10 cellular contexts compared by ENCODE assay signal in genomic region chr1:109263234-109263596, GRCh38. TPM values are rescaled to one million over a fixed set of nuclear protein-coding genes. Genes with fewer than 3 reads are reported as not detected.
DNase-seq lines count a peak whose midpoint lies in the region; ATAC-seq, FAIRE-seq and TF ChIP-seq lines count a peak whose summit lies in the region.
"Had no signal": no experiment of that assay in that cellular context is flagged by ENCODE, and none has a peak within 500 bp of the region (broad histone marks: within the 10 kb centered on the region; RNA-seq: fewer than 3 reads in every experiment).

No MANE protein-coding gene starts in this region.

- no peak for FAIRE-seq in GM12878 (lab: Jason Lieb, UNC)
- FAIRE-seq in D721Med (lab: Jason Lieb, UNC) = no peak

- H3K4me3 ChIP-seq in HEK293 (ENCODE audit: low read depth, low read length) (no peak overlapping the region), GM12878 (no peak overlapping the region)
- no peak overlapping the region for H3K4me3 ChIP-seq in naive thymus-derived CD4-positive, alpha-beta T cell (ENCODE audit: low read length)
- H3K4me3 ChIP-seq: body of pancreas had no signal

- H3K4me3 Mint-ChIP-seq in naive thymus-derived CD4-positive, alpha-beta T cell = peak overlapping the region in 1 of 10 donors; percentile 60

- peaks cover 0 to 9% (median 0%) of the 10 kb centered on the region in 7 donors for H3K4me1 Mint-ChIP-seq in naive thymus-derived CD4-positive, alpha-beta T cell

- TF ChIP-seq RAD21 in GM12878 (IDR thresholded peaks at IDR 0.05; ENCODE audit: insufficient read depth, low read depth, low read length) = no peak

- POLR2A ChIA-PET in HEK293 (lab: Yijun Ruan, JAX) (no interaction called here), GM12878 (lab: Charles Lee) (no interaction called here)
- POLR2A ChIA-PET in naive thymus-derived CD4-positive, alpha-beta T cell (lab: Charles Lee) = no interaction called here

- CTCF ChIA-PET in HEK293 (lab: Yijun Ruan, JAX) = interaction anchor here (0.6 to 4.5 kb wide), 14 partner anchors 9 to 327 kb away, joined by 3 to 42 read pairs (median 4); partner anchors contain the start of genes PSRC1, SARS1 and SORT1
- CTCF ChIA-PET in GM12878 (lab: Yijun Ruan, JAX) = interaction anchor here (1.0 to 4.6 kb wide), 7 partner anchors 10 to 269 kb away, joined by 3 to 45 read pairs (median 5); partner anchors contain the start of genes SARS1 and SORT1
- CTCF ChIA-PET in naive thymus-derived CD4-positive, alpha-beta T cell (lab: Charles Lee) = interaction anchor here (0.7 to 1.7 kb wide), 8 partner anchors 17 to 270 kb away, joined by 3 to 4 read pairs (median 3); partner anchors contain the start of genes PSRC1 and SORT1

- H3K4me1 ChIP-seq in HEK293 (ENCODE audit: control insufficient read depth, insufficient read depth, low read length) (no peaks in the 10 kb centered on the region), GM12878 (ENCODE audit: control insufficient read depth, insufficient read depth, low read length) (no peaks in the 10 kb centered on the region)
- no peaks in the 10 kb centered on the region for H3K4me1 ChIP-seq in naive thymus-derived CD4-positive, alpha-beta T cell (ENCODE audit: control insufficient read depth in 2 of 2, insufficient read depth in 2 of 2, low read length in 2 of 2)
- H3K4me1 ChIP-seq: body of pancreas had no signal

- H2AFZ ChIP-seq in GM12878 (ENCODE audit: control insufficient read depth, low read depth, low read length) = no peak overlapping the region

- intact Hi-C loops in GM12878 (cut with micrococcal nuclease; ENCODE audit: unreplicated experiment) = loop anchor here (1.0 kb wide), 2 partner anchors 136 to 269 kb away; no protein-coding TSS in a partner anchor
- intact Hi-C loops in naive thymus-derived CD4-positive, alpha-beta T cell (cut with micrococcal nuclease) = loop anchor here (1.0 to 2.0 kb wide), 6 partner anchors 20 to 434 kb away; partner anchors contain the start of gene PSRC1 (in 1 of the 2)

- H4K20me1 ChIP-seq in GM12878 (ENCODE audit: control insufficient read depth, insufficient read depth) = no peaks in the 10 kb centered on the region

- no peak for TF ChIP-seq EP300 in GM12878 (IDR thresholded peaks at IDR 0.05; ENCODE audit: borderline replicate concordance in 1 of 2, control insufficient read depth in 1 of 2, low read depth in 2 of 2, low read length in 2 of 2)

- H3K4me2 ChIP-seq in GM12878 (ENCODE audit: control insufficient read depth, insufficient read depth) = no peak overlapping the region

- RAD21 ChIA-PET in GM12878 (lab: Charles Lee; ENCODE audit: unreplicated experiment) = interaction anchor here (0.8 to 1.4 kb wide), 2 partner anchors 137 to 268 kb away, joined by 3 to 6 read pairs; no protein-coding TSS in a partner anchor

- no peaks in the 10 kb centered on the region for H3K9me3 Mint-ChIP-seq in naive thymus-derived CD4-positive, alpha-beta T cell

- H3K36me3 Mint-ChIP-seq in naive thymus-derived CD4-positive, alpha-beta T cell = no peaks in the 10 kb centered on the region

- no peak for TF ChIP-seq POLR2A in GM12878 (IDR thresholded peaks at IDR 0.05; ENCODE audit: low read depth, low read length)

- H3K27ac Mint-ChIP-seq in naive thymus-derived CD4-positive, alpha-beta T cell = no peak overlapping the region

- ATAC-seq in GM12878 (peak; percentile 32), GM19035 (IDR thresholded peaks at IDR 0.05; ENCODE audit: unreplicated experiment) (no peak)
- ATAC-seq in naive thymus-derived CD4-positive, alpha-beta T cell = peak; percentile 16

- no TSS peak for BruUV-seq in GM12878 (replicated peaks; lab: Mats Ljungman, UMichigan)

- H3K27ac ChIP-seq in HEK293 (ENCODE audit: extremely low read depth, low read depth, low read length) (no peak overlapping the region), GM12878 (ENCODE audit: control insufficient read depth, insufficient read depth) (no peak overlapping the region)
- H3K27ac ChIP-seq in naive thymus-derived CD4-positive, alpha-beta T cell (ENCODE audit: low read depth, low read length) = no peak overlapping the region
- H3K27ac ChIP-seq: body of pancreas had no signal

- H3K9me3 ChIP-seq in HEK293 (ENCODE audit: control insufficient read depth, insufficient read depth, low read depth, low read length) = no peaks in the 10 kb centered on the region
- H3K9me3 ChIP-seq in GM12878 (replicated peaks; ENCODE audit: control insufficient read depth, insufficient read depth, low read length) = no peaks in the 10 kb centered on the region
- no peaks in the 10 kb centered on the region for H3K9me3 ChIP-seq in naive thymus-derived CD4-positive, alpha-beta T cell (ENCODE audit: control insufficient read depth in 2 of 3, low read length in 3 of 3)
- H3K9me3 ChIP-seq: body of pancreas had no signal

- TF ChIP-seq CTCF in HEK293 (tag by site-specific recombination; IDR thresholded peaks at IDR 0.05) = no peak
- no peak for TF ChIP-seq CTCF in GM12878 (IDR thresholded peaks at IDR 0.05 in 2 of 3, conservative IDR thresholded peaks at IDR 0.05 in 1 of 3; ENCODE audit: control insufficient read depth in 2 of 3, extremely low read depth in 1 of 3, insufficient read depth in 1 of 3, low read depth in 3 of 3, low read length in 3 of 3)
- TF ChIP-seq CTCF in D721Med (IDR thresholded peaks at IDR 0.05; ENCODE audit: insufficient read depth, missing control alignments) = no peak

- SMC1A ChIA-PET in GM12878 (lab: Charles Lee; ENCODE audit: uncharacterized antibody, unreplicated experiment) = interaction anchor here (0.9 kb wide), 1 partner anchor 285 kb away, joined by 3 read pairs; the partner anchor contains the start of gene GNAI3

- H3K36me3 ChIP-seq in HEK293 (ENCODE audit: control insufficient read depth in 2 of 2, insufficient read depth in 1 of 2, low read length in 2 of 2) = peaks cover 0 to 91% of the 10 kb centered on the region in 2 experiments; a peak in 1 of 3 replicates
- no peaks in the 10 kb centered on the region for H3K36me3 ChIP-seq in GM12878 (ENCODE audit: control insufficient read depth in 2 of 2, insufficient read depth in 2 of 2, low read length in 1 of 2)
- peaks cover 0 to 4% (median 0%) of the 10 kb centered on the region in 3 experiments for H3K36me3 ChIP-seq in naive thymus-derived CD4-positive, alpha-beta T cell (ENCODE audit: control insufficient read depth in 2 of 3, insufficient read depth in 3 of 3, low read length in 3 of 3)

- in situ Hi-C loops in GM12878 (cut with MboI) = loop anchor here (5.0 kb wide), 2 partner anchors 139 to 269 kb away; no protein-coding TSS in a partner anchor

- WGBS in GM12878 (ENCODE audit: insufficient coverage, insufficient replicate concordance, low lambda C conversion rate, missing lambda C conversion rate) = 53% methylated on average over 12 of the region's 12 CpGs

- H3K27me3 ChIP-seq in GM12878 (replicated peaks in 1 of 2; ENCODE audit: control insufficient read depth in 2 of 2, insufficient read depth in 2 of 2, low read length in 1 of 2) = no peaks in the 10 kb centered on the region
- H3K27me3 ChIP-seq in naive thymus-derived CD4-positive, alpha-beta T cell (ENCODE audit: control insufficient read depth in 2 of 2, insufficient read depth in 2 of 2, low read length in 2 of 2) = no peaks in the 10 kb centered on the region
- H3K27me3 ChIP-seq: body of pancreas had no signal

- DNase-seq in DMS153 (lab: John Stamatoyannopoulos, UW) (peak; percentile 93), GM12878 (ENCODE audit: low read depth, low spot score) (no peak), RPMI8226 (no peak), mesenteric fat pad (ENCODE audit: low spot score) (no peak), D721Med (ENCODE audit: insufficient read length, low spot score) (no peak)
- DNase-seq in naive thymus-derived CD4-positive, alpha-beta T cell = no peak
- DNase-seq: DMS79 treated with DMSO at 0.1 percent for 48 hours had no signal

- no peaks in the 10 kb centered on the region for H3K27me3 Mint-ChIP-seq in naive thymus-derived CD4-positive, alpha-beta T cell

- H3K79me2 ChIP-seq in GM12878 (ENCODE audit: control insufficient read depth, insufficient read depth, low read length) = no peaks in the 10 kb centered on the region

- no peak overlapping the region for H3K9ac ChIP-seq in GM12878 (ENCODE audit: control insufficient read depth, insufficient read depth, low read length)

RNA-seq across cellular contexts. Expression of gene CELSR2, which starts 13.9 kb away (rescaled TPM):
- total RNA-seq in GM12878 (2013; cell fraction: nucleolus; rRNA removed) = 0.27 TPM in 2 replicates
- under 0.01 TPM in 1 of 2 replicates, not detected in the other for total RNA-seq in GM12878 (2014; rRNA removed)
- total RNA-seq in GM12878 (2014; rRNA removed; fragmentation: Illumina TruSeq; extraction: Trizol) = 0.04 and 0.14 TPM in 2 replicates
- 0.15 and 0.19 TPM in 2 replicates for total RNA-seq in GM12878 (2021)
- 0.13 TPM for polyA plus RNA-seq in GM12878 (2011; ENCODE audit: low read depth)
- 0.03 and 0.07 TPM in 2 replicates for polyA plus RNA-seq in GM12878 (2011; rRNA removed)
- 0.09 and 0.10 TPM in 2 replicates for polyA plus RNA-seq in GM12878 (2011; cell fraction: cytosol; rRNA removed)
- 0.78 TPM in 2 replicates for polyA plus RNA-seq in GM12878 (2011; cell fraction: nucleus; rRNA removed)
- 0.31 and 0.45 TPM in 2 replicates for polyA plus RNA-seq in GM12878 (2012)
- 0.02 and 0.10 TPM in 2 replicates for polyA plus RNA-seq in GM12878 (2014; fragmentation: Illumina TruSeq; extraction: Trizol)
- not detected for polyA plus RNA-seq in GM12878 (2014; fragmentation: Nextera tagmentation; extraction: Ambion mirVana)
- 0.01 and 0.19 TPM in 2 replicates for polyA plus RNA-seq in GM12878 (2014; rRNA removed)
- polyA plus RNA-seq in GM12878 (2016; fragmentation: Nextera tagmentation; extraction: Ambion mirVana) = under 1 TPM; 0.03 to 0.04 TPM
- polyA minus RNA-seq in GM12878 (2011; rRNA and poly(A)+ RNA removed) = 0.62 and 2.3 TPM in 2 replicates
- polyA minus RNA-seq in GM12878 (2011; cell fraction: cytosol; rRNA and poly(A)+ RNA removed) = 0.21 and 0.27 TPM in 2 replicates
- polyA minus RNA-seq in GM12878 (2011; cell fraction: nucleus; rRNA and poly(A)+ RNA removed) = 0.48 and 0.86 TPM in 2 replicates
- 1 to 10 TPM; 3.0 to 6.4 (median 3.2) TPM for total RNA-seq in naive thymus-derived CD4-positive, alpha-beta T cell
- polyA plus RNA-seq in naive thymus-derived CD4-positive, alpha-beta T cell = 1 to 10 TPM in 1 of 2 donors, under 1 TPM in 1; 0.17 to 1.3 TPM
- 1.5 TPM for total RNA-seq in mesenteric fat pad

RNA-seq across cellular contexts. Expression of gene PSRC1, which starts 19.7 kb away (rescaled TPM):
- 5.4 and 5.7 TPM in 2 replicates for total RNA-seq in GM12878 (2013; cell fraction: nucleolus; rRNA removed)
- total RNA-seq in GM12878 (2014; rRNA removed) = 5.1 and 5.6 TPM in 2 replicates
- 3.0 and 3.8 TPM in 2 replicates for total RNA-seq in GM12878 (2014; rRNA removed; fragmentation: Illumina TruSeq; extraction: Trizol)
- 4.7 and 6.1 TPM in 2 replicates for total RNA-seq in GM12878 (2021)
- 1.9 TPM for polyA plus RNA-seq in GM12878 (2011; ENCODE audit: low read depth)
- polyA plus RNA-seq in GM12878 (2011; rRNA removed) = 7.9 and 8.7 TPM in 2 replicates
- polyA plus RNA-seq in GM12878 (2011; cell fraction: cytosol; rRNA removed) = 9.7 and 10.8 TPM in 2 replicates
- 37.3 and 41.3 TPM in 2 replicates for polyA plus RNA-seq in GM12878 (2011; cell fraction: nucleus; rRNA removed)
- polyA plus RNA-seq in GM12878 (2012) = 3.3 and 7.7 TPM in 2 replicates
- 2.3 and 3.4 TPM in 2 replicates for polyA plus RNA-seq in GM12878 (2014; fragmentation: Illumina TruSeq; extraction: Trizol)
- polyA plus RNA-seq in GM12878 (2014; fragmentation: Nextera tagmentation; extraction: Ambion mirVana) = 1 to 10 TPM; 1.2 to 2.0 TPM
- polyA plus RNA-seq in GM12878 (2014; rRNA removed) = 7.2 and 7.8 TPM in 2 replicates
- 10 to 100 TPM; 10.1 to 11.8 TPM for polyA plus RNA-seq in GM12878 (2016; fragmentation: Nextera tagmentation; extraction: Ambion mirVana)
- polyA minus RNA-seq in GM12878 (2011; rRNA and poly(A)+ RNA removed) = 3.1 and 9.1 TPM in 2 replicates
- 2.8 and 4.2 TPM in 2 replicates for polyA minus RNA-seq in GM12878 (2011; cell fraction: cytosol; rRNA and poly(A)+ RNA removed)
- polyA minus RNA-seq in GM12878 (2011; cell fraction: nucleus; rRNA and poly(A)+ RNA removed) = 7.7 and 8.1 TPM in 2 replicates
- 10 to 100 TPM in 1 of 5 experiments, 1 to 10 TPM in 1, under 1 TPM in 2, not detected in 1; 0.38 to 16.1 (median 1.3) TPM for total RNA-seq in naive thymus-derived CD4-positive, alpha-beta T cell
- polyA plus RNA-seq in naive thymus-derived CD4-positive, alpha-beta T cell = under 1 TPM in 1 of 2 donors, not detected in 1; 0.67 TPM
- 0.90 TPM for total RNA-seq in mesenteric fat pad

RNA-seq across cellular contexts. Expression of gene MYBPHL, which starts 43.6 kb away (rescaled TPM):
- not detected in 2 replicates for total RNA-seq in GM12878 (2013; cell fraction: nucleolus; rRNA removed)
- not detected in 2 replicates for total RNA-seq in GM12878 (2014; rRNA removed)
- total RNA-seq in GM12878 (2014; rRNA removed; fragmentation: Illumina TruSeq; extraction: Trizol) = not detected in 2 replicates
- total RNA-seq in GM12878 (2021) = not detected in 2 replicates
- not detected for polyA plus RNA-seq in GM12878 (2011; ENCODE audit: low read depth)
- polyA plus RNA-seq in GM12878 (2011; rRNA removed) = not detected in 2 replicates
- not detected in 2 replicates for polyA plus RNA-seq in GM12878 (2011; cell fraction: cytosol; rRNA removed)
- polyA plus RNA-seq in GM12878 (2011; cell fraction: nucleus; rRNA removed) = 0.10 TPM in 1 of 2 replicates, not detected in the other
- 0.08 TPM in 1 of 2 replicates, not detected in the other for polyA plus RNA-seq in GM12878 (2012)
- not detected in 2 replicates for polyA plus RNA-seq in GM12878 (2014; fragmentation: Illumina TruSeq; extraction: Trizol)
- under 1 TPM in 1 of 2 experiments, not detected in 1; 0.16 TPM for polyA plus RNA-seq in GM12878 (2014; fragmentation: Nextera tagmentation; extraction: Ambion mirVana)
- polyA plus RNA-seq in GM12878 (2014; rRNA removed) = not detected in 2 replicates
- polyA plus RNA-seq in GM12878 (2016; fragmentation: Nextera tagmentation; extraction: Ambion mirVana) = under 1 TPM; 0.54 to 0.75 TPM
- not detected in 2 replicates for polyA minus RNA-seq in GM12878 (2011; rRNA and poly(A)+ RNA removed)
- not detected in 2 replicates for polyA minus RNA-seq in GM12878 (2011; cell fraction: cytosol; rRNA and poly(A)+ RNA removed)
- not detected in 2 replicates for polyA minus RNA-seq in GM12878 (2011; cell fraction: nucleus; rRNA and poly(A)+ RNA removed)
- not detected for total RNA-seq in naive thymus-derived CD4-positive, alpha-beta T cell
- not detected for polyA plus RNA-seq in naive thymus-derived CD4-positive, alpha-beta T cell
- total RNA-seq in mesenteric fat pad = not detected
- total RNA-seq: body of pancreas had no signal

RNA-seq across cellular contexts. Expression of gene SARS1, which starts 49.5 kb away (rescaled TPM):
- total RNA-seq in GM12878 (2013; cell fraction: nucleolus; rRNA removed) = 124 and 126 TPM in 2 replicates
- total RNA-seq in GM12878 (2014; rRNA removed) (120 and 123 TPM in 2 replicates), GM12878 (2014; rRNA removed; fragmentation: Illumina TruSeq; extraction: Trizol) (133 and 137 TPM in 2 replicates), GM12878 (2021) (110 and 115 TPM in 2 replicates), mesenteric fat pad (119 TPM)
- 93.3 TPM for polyA plus RNA-seq in GM12878 (2011; ENCODE audit: low read depth)
- polyA plus RNA-seq in GM12878 (2011; rRNA removed) (87.1 and 116 TPM in 2 replicates), GM12878 (2014; fragmentation: Illumina TruSeq; extraction: Trizol) (139 and 152 TPM in 2 replicates), GM12878 (2014; fragmentation: Nextera tagmentation; extraction: Ambion mirVana) (100 to 1,000 TPM; 148 to 202 TPM), GM12878 (2014; rRNA removed) (103 and 110 TPM in 2 replicates), GM12878 (2016; fragmentation: Nextera tagmentation; extraction: Ambion mirVana) (100 to 1,000 TPM; 163 to 168 TPM)
- 109 and 122 TPM in 2 replicates for polyA plus RNA-seq in GM12878 (2011; cell fraction: cytosol; rRNA removed)
- 128 and 149 TPM in 2 replicates for polyA plus RNA-seq in GM12878 (2011; cell fraction: nucleus; rRNA removed)
- 102 and 112 TPM in 2 replicates for polyA plus RNA-seq in GM12878 (2012)
- 83.7 and 94.1 TPM in 2 replicates for polyA minus RNA-seq in GM12878 (2011; rRNA and poly(A)+ RNA removed)
- polyA minus RNA-seq in GM12878 (2011; cell fraction: cytosol; rRNA and poly(A)+ RNA removed) = 26.5 and 31.2 TPM in 2 replicates
- 44.6 and 53.6 TPM in 2 replicates for polyA minus RNA-seq in GM12878 (2011; cell fraction: nucleus; rRNA and poly(A)+ RNA removed)
- total RNA-seq in naive thymus-derived CD4-positive, alpha-beta T cell = 100 to 1,000 TPM; 110 to 173 (median 135) TPM
- 100 to 1,000 TPM; 134 to 179 TPM for polyA plus RNA-seq in naive thymus-derived CD4-positive, alpha-beta T cell
